ENCODE assay signal across 27 cellular contexts in the genomic region with DNA sequence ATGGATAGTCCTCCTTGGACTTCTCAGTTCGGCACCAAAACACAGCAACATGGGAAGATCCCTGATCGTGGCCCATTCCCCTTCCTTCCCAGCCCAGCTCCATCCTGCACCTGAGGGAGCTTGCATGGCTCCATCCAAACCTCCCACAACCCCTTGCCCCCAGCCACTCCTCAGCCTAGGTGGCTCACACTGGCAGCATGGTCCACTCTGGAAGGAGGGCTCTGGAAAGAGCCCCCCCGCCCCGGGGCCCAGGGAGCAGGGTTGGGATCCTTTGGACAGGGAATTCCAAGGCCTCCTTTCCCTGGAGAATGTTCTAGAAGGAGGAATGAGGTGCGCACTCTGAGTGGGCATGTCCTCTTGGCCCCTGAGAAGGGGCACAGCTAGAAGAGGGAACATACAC.
"Had no signal": no experiment of that assay in that cellular context is flagged by ENCODE, and none has a peak within 500 bp of the region (broad histone marks: within the 10 kb centered on the region; RNA-seq: fewer than 3 reads in every experiment).

No MANE protein-coding gene starts in this region.

- FAIRE-seq: islet of Langerhans, small intestine had no signal

- H3K4me1 ChIP-seq: prostate gland, sigmoid colon, testis, transverse colon, upper lobe of left lung, vagina had no signal

- ATAC-seq: heart left ventricle; naive thymus-derived CD8-positive, alpha-beta T cell; right cardiac atrium; stimulated activated memory B cell treated with anti-CD40 and anti-IgM and Interleukin-4, amounts not matched to agents 10 μg/mL and 1 μg/mL and 100 μg/mL, for 72 hours; stimulated activated naive CD8-positive, alpha-beta T cell treated with anti-CD3 and anti-CD28 coated beads, Interleukin-15, Interleukin-2, amounts not matched to agents 100 U/mL and 50 U/mL, for 24 hours had no signal

- H3K36me3 Mint-ChIP-seq: memory B cell; naive thymus-derived CD8-positive, alpha-beta T cell; stimulated activated memory B cell treated with anti-CD40 and anti-IgM and Interleukin-4, amounts not matched to agents 10 μg/mL and 1 μg/mL and 100 μg/mL, for 72 hours had no signal

- H3K9me3 Mint-ChIP-seq: immature natural killer cell; memory B cell; naive thymus-derived CD8-positive, alpha-beta T cell; neural crest cell had no signal

- H3K9me3 ChIP-seq: left ventricle myocardium inferior, neutrophil, ovary, prostate gland, sigmoid colon, spleen, stomach, testis, thyroid gland, transverse colon, upper lobe of left lung, vagina had no signal

- H3K4me3 Mint-ChIP-seq: immature natural killer cell; memory B cell; naive thymus-derived CD8-positive, alpha-beta T cell; nephron; neural crest cell; stimulated activated memory B cell treated with anti-CD40 and anti-IgM and Interleukin-4, amounts not matched to agents 10 μg/mL and 1 μg/mL and 100 μg/mL, for 72 hours had no signal

- H3K27ac Mint-ChIP-seq: immature natural killer cell; memory B cell; stimulated activated memory B cell treated with anti-CD40 and anti-IgM and Interleukin-4, amounts not matched to agents 10 μg/mL and 1 μg/mL and 100 μg/mL, for 72 hours had no signal

- H3K27ac ChIP-seq: heart left ventricle, left ventricle myocardium inferior, neutrophil, ovary, prostate gland, sigmoid colon, spleen, stomach, testis, thyroid gland, transverse colon, upper lobe of left lung, vagina had no signal

- H3K27me3 ChIP-seq: neutrophil, ovary, sigmoid colon, spleen, stomach, testis, thyroid gland, transverse colon, upper lobe of left lung, vagina had no signal

- H3K4me1 Mint-ChIP-seq: immature natural killer cell had no signal

- H3K36me3 ChIP-seq: heart left ventricle, left ventricle myocardium inferior, neutrophil, ovary, prostate gland, sigmoid colon, spleen, stomach, thyroid gland, transverse colon, upper lobe of left lung, vagina had no signal

- DNase-seq: heart left ventricle; hypothalamus; immature natural killer cell; left ventricle myocardium inferior; occipital lobe; ovary; retina; right cardiac atrium; sigmoid colon; small intestine; spleen; stimulated activated CD4-positive, alpha-beta T cell treated with anti-CD3 and anti-CD28 coated beads, Interleukin-4, amount 100 ng/mL, for 24 hours; stimulated activated naive CD8-positive, alpha-beta T cell treated with anti-CD3 and anti-CD28 coated beads, Interleukin-15, Interleukin-2, amounts not matched to agents 100 U/mL and 50 U/mL, for 24 hours; stomach; testis; thyroid gland; transverse colon; upper lobe of left lung had no signal

- H3K4me3 ChIP-seq: heart left ventricle, left ventricle myocardium inferior, ovary, prostate gland, sigmoid colon, spleen, stomach, testis, thyroid gland, transverse colon, upper lobe of left lung, vagina had no signal
